In genomic region chr10:86632009-86632800, GRCh38 we compare ENCODE assay signal across 1 cellular context.
TF ChIP-seq lines count a peak whose summit lies in the region.

No MANE protein-coding gene starts in this region.

TF ChIP-seq in WTC11, 78 proteins besides CTCF, POLR2A, EP300 and RAD21 (continued from another document):
- TF ChIP-seq, protein P1, sequence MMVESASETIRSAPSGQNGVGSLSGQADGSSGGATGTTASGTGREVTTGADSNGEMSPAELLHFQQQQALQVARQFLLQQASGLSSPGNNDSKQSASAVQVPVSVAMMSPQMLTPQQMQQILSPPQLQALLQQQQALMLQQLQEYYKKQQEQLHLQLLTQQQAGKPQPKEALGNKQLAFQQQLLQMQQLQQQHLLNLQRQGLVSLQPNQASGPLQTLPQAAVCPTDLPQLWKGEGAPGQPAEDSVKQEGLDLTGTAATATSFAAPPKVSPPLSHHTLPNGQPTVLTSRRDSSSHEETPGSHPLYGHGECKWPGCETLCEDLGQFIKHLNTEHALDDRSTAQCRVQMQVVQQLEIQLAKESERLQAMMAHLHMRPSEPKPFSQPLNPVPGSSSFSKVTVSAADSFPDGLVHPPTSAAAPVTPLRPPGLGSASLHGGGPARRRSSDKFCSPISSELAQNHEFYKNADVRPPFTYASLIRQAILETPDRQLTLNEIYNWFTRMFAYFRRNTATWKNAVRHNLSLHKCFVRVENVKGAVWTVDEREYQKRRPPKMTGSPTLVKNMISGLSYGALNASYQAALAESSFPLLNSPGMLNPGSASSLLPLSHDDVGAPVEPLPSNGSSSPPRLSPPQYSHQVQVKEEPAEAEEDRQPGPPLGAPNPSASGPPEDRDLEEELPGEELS (CRISPR knock-in tag; IDR thresholded peaks at IDR 0.05): no peak
- TF ChIP-seq E2F4 (CRISPR knock-in tag; IDR thresholded peaks at IDR 0.05; ENCODE audit: borderline replicate concordance, low read depth): no peak
- no peak for TF ChIP-seq OVOL2 (CRISPR knock-in tag; IDR thresholded peaks at IDR 0.05; ENCODE audit: borderline replicate concordance)
- peak; percentile 75 for TF ChIP-seq FOXP1 (CRISPR knock-in tag; IDR thresholded peaks at IDR 0.05; ENCODE audit: borderline replicate concordance)
- TF ChIP-seq ATF6 (CRISPR knock-in tag; IDR thresholded peaks at IDR 0.05): no peak
- no peak for TF ChIP-seq ZNF232 (CRISPR knock-in tag; IDR thresholded peaks at IDR 0.05)
- TF ChIP-seq, protein P2, sequence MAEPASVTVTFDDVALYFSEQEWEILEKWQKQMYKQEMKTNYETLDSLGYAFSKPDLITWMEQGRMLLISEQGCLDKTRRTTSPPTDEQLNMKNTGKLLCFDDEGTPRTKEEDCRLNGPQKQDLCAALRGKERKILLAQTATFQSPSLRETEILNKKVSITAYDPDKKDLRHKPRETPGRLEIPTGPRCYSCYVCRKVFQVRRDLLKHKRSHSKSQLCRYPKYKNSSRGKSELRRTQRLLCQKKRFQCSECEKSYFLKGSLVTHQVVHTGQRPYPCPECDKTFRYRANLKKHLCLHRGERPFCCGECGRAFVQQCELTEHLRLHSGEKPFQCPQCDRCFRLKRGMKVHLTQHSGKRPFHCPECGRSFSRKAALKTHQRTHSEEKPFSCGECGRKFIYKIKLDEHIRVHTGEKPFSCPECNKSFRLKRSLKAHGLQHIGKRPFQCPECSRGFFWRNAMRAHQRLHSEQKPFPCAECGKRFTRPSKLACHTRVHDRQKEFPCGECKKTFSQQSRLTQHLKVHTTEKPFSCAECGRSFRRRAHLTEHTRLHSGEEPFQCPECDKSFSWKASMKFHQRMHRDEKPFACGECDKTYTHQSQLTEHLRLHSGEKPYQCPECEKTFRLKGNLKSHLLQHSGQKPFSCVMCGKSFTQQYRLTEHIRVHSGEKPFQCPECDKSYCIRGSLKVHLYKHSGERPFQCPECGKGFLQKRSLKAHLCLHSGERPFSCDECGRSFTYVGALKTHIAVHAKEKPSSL (CRISPR knock-in tag; conservative IDR thresholded peaks at IDR 0.05): no peak
- 0 out of 2 replicates have a peak, but pooled peaks have one; percentile 20 for TF ChIP-seq PRDM15 (CRISPR knock-in tag; IDR thresholded peaks at IDR 0.05)
- peak; percentile 71; the same call in 1 of the 2 replicates for TF ChIP-seq ARID4B (CRISPR knock-in tag; IDR thresholded peaks at IDR 0.05; ENCODE audit: borderline replicate concordance)
- TF ChIP-seq FOXK1 (CRISPR knock-in tag; IDR thresholded peaks at IDR 0.05): 0 out of 2 replicates have a peak, but pooled peaks have one; percentile 32
- peak; percentile 82; the same call in 1 of the 2 replicates for TF ChIP-seq ETV6 (CRISPR knock-in tag; IDR thresholded peaks at IDR 0.05)
- peak; percentile 93 for TF ChIP-seq ZNF121 (CRISPR knock-in tag; IDR thresholded peaks at IDR 0.05)
- TF ChIP-seq ZBTB21 (CRISPR knock-in tag; IDR thresholded peaks at IDR 0.05; ENCODE audit: borderline replicate concordance): peak; percentile 64; the same call in 1 of the 2 replicates
- peak; percentile 54; the same call in 1 of the 2 replicates for TF ChIP-seq TEAD1 (CRISPR knock-in tag; IDR thresholded peaks at IDR 0.05)
- TF ChIP-seq TP53 (CRISPR knock-in tag; IDR thresholded peaks at IDR 0.05): peak; percentile 54; the same call in 1 of the 2 replicates
